In genomic region chrX:63784346-63784901, GRCh38 we compare ENCODE assay signal across 10 cellular contexts. TPM values are rescaled to one million over a fixed set of nuclear protein-coding genes. Genes with fewer than 3 reads are reported as not detected.
DNase-seq lines count a peak whose midpoint lies in the region; ATAC-seq and TF ChIP-seq lines count a peak whose summit lies in the region.
"Had no signal": no experiment of that assay in that cellular context is flagged by ENCODE, and none has a peak within 500 bp of the region (broad histone marks: within the 10 kb centered on the region; RNA-seq: fewer than 3 reads in every experiment).

No MANE protein-coding gene starts in this region.

- H2BK120ac ChIP-seq in neuronal stem cell (ENCODE audit: low read depth, low read length), result no peak overlapping the region

- no peaks in the 10 kb centered on the region for H3K79me1 ChIP-seq in neuronal stem cell (ENCODE audit: low read depth, low read length)

- no peak overlapping the region for H3K23ac ChIP-seq in neuronal stem cell (ENCODE audit: low read depth, low read length, poor library complexity)

- CTCF ChIA-PET in T-cell (lab: Charles Lee), result no interaction called here

- no peaks in the 10 kb centered on the region for H3K27me3 ChIP-seq in ACC112 (ENCODE audit: insufficient read depth, low read length)
- H3K27me3 ChIP-seq in cardiac muscle cell, result no peaks in the 10 kb centered on the region
- no peaks in the 10 kb centered on the region for H3K27me3 ChIP-seq in neuronal stem cell (ENCODE audit: control insufficient read depth in 3 of 3, insufficient read depth in 3 of 3, low read depth in 1 of 3, low read length in 3 of 3)

- no peak overlapping the region for H3K14ac ChIP-seq in neuronal stem cell (ENCODE audit: low read length)

- peaks cover 0 to 2% (median 0%) of the 10 kb centered on the region in 3 donors for H3K4me1 Mint-ChIP-seq in T-cell

- no peak overlapping the region for H3K27ac Mint-ChIP-seq in T-cell
- H3K27ac Mint-ChIP-seq: dendritic cell treated with granulocyte-macrophage colony-stimulating factor and Interleukin-4, amounts not matched to agents 40 ng/mL and 50 ng/mL, for 4 days had no signal

- H3K9ac ChIP-seq in neuronal stem cell (ENCODE audit: low read depth, low read length, poor library complexity), result no peak overlapping the region

- H3K27ac ChIP-seq in ACC112 (ENCODE audit: low read depth, low read length) (no peak overlapping the region), cardiac muscle cell (peak overlapping the region; percentile 84), neuronal stem cell (replicated peaks; ENCODE audit: low read length) (no peak overlapping the region)
- H3K27ac ChIP-seq: C4-2B had no signal

- H3K4me2 ChIP-seq in neuronal stem cell (ENCODE audit: insufficient read depth, low read length, poor library complexity, severe bottlenecking), result peak overlapping the region; percentile 49

- no peak overlapping the region for H3K18ac ChIP-seq in neuronal stem cell (ENCODE audit: low read length)

- H3K9me3 Mint-ChIP-seq in T-cell, result peaks cover 0 to 4% (median 0%) of the 10 kb centered on the region in 3 donors
- H3K9me3 Mint-ChIP-seq: dendritic cell treated with granulocyte-macrophage colony-stimulating factor and Interleukin-4, amounts not matched to agents 40 ng/mL and 50 ng/mL, for 4 days had no signal

- H3K4me3 Mint-ChIP-seq in T-cell, result peak overlapping the region in 2 of 3 donors; percentile 54 to 57

- TF ChIP-seq CTCF in cardiac muscle cell (IDR thresholded peaks at IDR 0.05; ENCODE audit: low read depth, low read length), result no peak

- ATAC-seq in T-cell (replicated peaks in 1 of 4), result no peak
- ATAC-seq in GM18498 (IDR thresholded peaks at IDR 0.05; ENCODE audit: unreplicated experiment), result no peak

- no peak for DNase-seq in T-cell
- DNase-seq in cardiac muscle cell (ENCODE audit: low read depth in 1 of 2, low spot score in 1 of 2), result no peak
- no peak for DNase-seq in neuronal stem cell (ENCODE audit: low spot score)
- no peak for DNase-seq in NCI-H2196 (lab: John Stamatoyannopoulos, UW; ENCODE audit: unreplicated experiment)
- DNase-seq in occipital lobe (lab: John Stamatoyannopoulos, UW), result no peak
- no peak for DNase-seq in NCI-H748 (lab: John Stamatoyannopoulos, UW; ENCODE audit: unreplicated experiment)

- no peaks in the 10 kb centered on the region for H3K36me3 Mint-ChIP-seq in T-cell

- no peak overlapping the region for H2AK5ac ChIP-seq in neuronal stem cell (ENCODE audit: low read depth, low read length)

- no peaks in the 10 kb centered on the region for H3K9me3 ChIP-seq in cardiac muscle cell (ENCODE audit: low read depth)
- peaks cover 0 to 4% of the 10 kb centered on the region in 2 donors for H3K9me3 ChIP-seq in neuronal stem cell (replicated peaks in 1 of 2; ENCODE audit: control insufficient read depth in 2 of 2, insufficient read depth in 1 of 2, low read depth in 1 of 2, low read length in 2 of 2)

- no peaks in the 10 kb centered on the region for H3K36me3 ChIP-seq in ACC112 (ENCODE audit: insufficient read depth, low read length)
- H3K36me3 ChIP-seq in cardiac muscle cell, result no peaks in the 10 kb centered on the region
- no peaks in the 10 kb centered on the region for H3K36me3 ChIP-seq in neuronal stem cell (replicated peaks in 1 of 2; ENCODE audit: control insufficient read depth in 2 of 2, insufficient read depth in 2 of 2, low read length in 2 of 2)

- POLR2A ChIA-PET in T-cell (lab: Charles Lee), result no interaction called here

- H3K4ac ChIP-seq in neuronal stem cell (ENCODE audit: low read length), result no peak overlapping the region

- H3K4me3 ChIP-seq in ACC112 (ENCODE audit: low read depth, low read length), result peak overlapping the region; percentile 79
- peak overlapping the region; percentile 41 for H3K4me3 ChIP-seq in cardiac muscle cell
- H3K4me3 ChIP-seq in neuronal stem cell (ENCODE audit: low read length in 2 of 2), result peak overlapping the region; percentile 55 to 83

- no peak overlapping the region for H2BK5ac ChIP-seq in neuronal stem cell (ENCODE audit: low read length)

- H2BK15ac ChIP-seq in neuronal stem cell (ENCODE audit: low read length), result no peak overlapping the region

- peak overlapping the region; percentile 81 for H2AFZ ChIP-seq in ACC112 (ENCODE audit: low read length, unreplicated experiment)
- H2AFZ ChIP-seq in neuronal stem cell (ENCODE audit: low read length), result peak overlapping the region; percentile 90

- H3K4me1 ChIP-seq in ACC112 (ENCODE audit: control insufficient read depth, insufficient read depth, low read length, unreplicated experiment) (no peaks in the 10 kb centered on the region), cardiac muscle cell (ENCODE audit: low read depth) (no peaks in the 10 kb centered on the region), neuronal stem cell (ENCODE audit: control insufficient read depth in 2 of 2, insufficient read depth in 1 of 2, low read depth in 1 of 2, low read length in 2 of 2) (peaks cover 3 to 8% of the 10 kb centered on the region in 2 donors)

- H4K91ac ChIP-seq in neuronal stem cell (ENCODE audit: low read depth, low read length, poor library complexity), result no peak overlapping the region

- H3K79me2 ChIP-seq in ACC112 (ENCODE audit: control insufficient read depth, insufficient read depth, low read length, unreplicated experiment), result no peaks in the 10 kb centered on the region

- no CpG with 5 or more reads among the region's 4 CpGs for WGBS in neuronal stem cell (ENCODE audit: extremely low coverage in 2 of 2, insufficient read length in 2 of 2, insufficient replicate concordance in 1 of 2), 2 donors

- peaks cover 4 to 20% of the 10 kb centered on the region in 2 donors for H3K27me3 Mint-ChIP-seq in T-cell

- H4K8ac ChIP-seq in neuronal stem cell (ENCODE audit: low read depth, low read length), result no peak overlapping the region

- no peak overlapping the region for H2BK12ac ChIP-seq in neuronal stem cell (ENCODE audit: low read length)

RNA-seq across cellular contexts. Expression of gene ARHGEF9, which starts 0.6 kb away (rescaled TPM):
- total RNA-seq in T-cell (10 to 100 TPM; 23.7 to 27.4 (median 27.2) TPM), cardiac muscle cell (39.4 and 54.2 TPM in 2 replicates), occipital lobe (70.0 TPM)
- polyA plus RNA-seq in cardiac muscle cell, result 27.2 and 34.9 TPM in 2 replicates
- polyA plus RNA-seq in neuronal stem cell (2013, experiment 1 of 2), result 38.9 TPM
- 36.2 TPM for polyA plus RNA-seq in neuronal stem cell (2013, experiment 2 of 2)
